Comparison of ENCODE assay signal across 1 cellular context in genomic region chr4:88297725-88298453, GRCh38.
TF ChIP-seq lines count a peak whose summit lies in the region.

No MANE protein-coding gene starts in this region.

TF ChIP-seq in GM23338, 12 proteins besides CTCF, POLR2A, EP300 and RAD21 (continued from another document):
- TF ChIP-seq ZNF462 (CRISPR knock-in tag; IDR thresholded peaks at IDR 0.05) (no peak), REST (IDR thresholded peaks at IDR 0.05; ENCODE audit: unreplicated experiment) (no peak)
TF ChIP-seq in GM23338: peak in this region for 0.
